Comparison of ENCODE assay signal across 1 cellular context in genomic region chr9:122092611-122093506, GRCh38.
A peak's percentile ranks its signal among the peaks of the same experiment; 100 is the strongest.
TF ChIP-seq lines count a peak whose summit lies in the region.

Gene TTLL11 (minus strand): TSS chr9:122093308. CDS start chr9:122093148, 160 bp downstream.

TF ChIP-seq in HepG2, 621 proteins besides CTCF, POLR2A, EP300 and RAD21 (continued from another document and continues in another):
- TF ChIP-seq ARID4A (CRISPR knock-in tag; IDR thresholded peaks at IDR 0.05; ENCODE audit: borderline replicate concordance) (peak; percentile 95; the same call in 1 of the 2 replicates), SIN3A (IDR thresholded peaks at IDR 0.05; ENCODE audit: borderline replicate concordance, low read depth, low read length) (peak; percentile 96; the same call in 1 of the 2 replicates), ZFP91 (CRISPR knock-in tag; IDR thresholded peaks at IDR 0.05; ENCODE audit: borderline replicate concordance) (peak; percentile 61), ZKSCAN8 (CRISPR knock-in tag; IDR thresholded peaks at IDR 0.05; ENCODE audit: borderline replicate concordance) (no peak), MAFK (conservative IDR thresholded peaks at IDR 0.05 in 1 of 2, IDR thresholded peaks at IDR 0.05 in 1 of 2; ENCODE audit: low read length in 2 of 2) (no peak), IKZF1 (IDR thresholded peaks at IDR 0.05) (no peak), DRAP1 (CRISPR knock-in tag; IDR thresholded peaks at IDR 0.05) (0 out of 2 replicates have a peak, but pooled peaks have one; percentile 19), ZNF691 (CRISPR knock-in tag; IDR thresholded peaks at IDR 0.05; ENCODE audit: borderline replicate concordance, low read depth) (0 out of 2 replicates have a peak, but pooled peaks have one; percentile 24), SAFB2 (CRISPR knock-in tag; IDR thresholded peaks at IDR 0.05; ENCODE audit: borderline replicate concordance, low read depth) (peak; percentile 82), GPBP1L1 (CRISPR knock-in tag; IDR thresholded peaks at IDR 0.05) (no peak), CSRNP2 (CRISPR knock-in tag; conservative IDR thresholded peaks at IDR 0.05; ENCODE audit: low read depth) (no peak), POLR2AphosphoS5 (IDR thresholded peaks at IDR 0.05; ENCODE audit: low read depth, low read length) (0 out of 2 replicates have a peak, but pooled peaks have one; percentile 34), NAIF1 (CRISPR knock-in tag; IDR thresholded peaks at IDR 0.05; ENCODE audit: borderline replicate concordance) (no peak), ZSCAN20 (CRISPR knock-in tag; IDR thresholded peaks at IDR 0.05; ENCODE audit: borderline replicate concordance) (no peak), CENPBD1 (CRISPR knock-in tag; IDR thresholded peaks at IDR 0.05; ENCODE audit: borderline replicate concordance, low read depth) (no peak), RCOR2 (CRISPR knock-in tag; IDR thresholded peaks at IDR 0.05) (no peak), ZMAT5 (CRISPR knock-in tag; IDR thresholded peaks at IDR 0.05; ENCODE audit: borderline replicate concordance, low read depth) (no peak), TIGD3 (CRISPR knock-in tag; IDR thresholded peaks at IDR 0.05; ENCODE audit: borderline replicate concordance) (no peak), ZNF790 (CRISPR knock-in tag; IDR thresholded peaks at IDR 0.05; ENCODE audit: borderline replicate concordance) (peak; percentile 50; the same call in 1 of the 2 replicates), MYPOP (CRISPR knock-in tag; IDR thresholded peaks at IDR 0.05) (no peak), ZNF883 (CRISPR knock-in tag; IDR thresholded peaks at IDR 0.05; ENCODE audit: not compliant biosample characterization) (no peak), THYN1 (CRISPR knock-in tag; IDR thresholded peaks at IDR 0.05; ENCODE audit: borderline replicate concordance, low read depth) (no peak), JARID2 (CRISPR knock-in tag; IDR thresholded peaks at IDR 0.05; ENCODE audit: insufficient replicate concordance) (no peak), ZBTB37 (CRISPR knock-in tag; IDR thresholded peaks at IDR 0.05) (no peak), MEIS1 (CRISPR knock-in tag; IDR thresholded peaks at IDR 0.05; ENCODE audit: borderline replicate concordance) (peak; percentile 56; the same call in 1 of the 2 replicates), ZNF318 (CRISPR knock-in tag; IDR thresholded peaks at IDR 0.05) (no peak), KLF13 (CRISPR knock-in tag; IDR thresholded peaks at IDR 0.05) (peak; percentile 27; the same call in 1 of the 2 replicates), AGO2 (optimal IDR thresholded peaks at IDR 0.05; ENCODE audit: low read depth, low read length) (no peak), ZNF660 (CRISPR knock-in tag; IDR thresholded peaks at IDR 0.05; ENCODE audit: borderline replicate concordance, low read depth) (no peak)
